Comparison of ENCODE assay signal across 9 cellular contexts in genomic region chr20:856361-856775, GRCh38. TPM values are rescaled to one million over a fixed set of nuclear protein-coding genes. Genes with fewer than 3 reads are reported as not detected.
DNase-seq lines count a peak whose midpoint lies in the region; ATAC-seq and TF ChIP-seq lines count a peak whose summit lies in the region.
"Had no signal": no experiment of that assay in that cellular context is flagged by ENCODE, and none has a peak within 500 bp of the region (broad histone marks: within the 10 kb centered on the region; RNA-seq: fewer than 3 reads in every experiment).

No MANE protein-coding gene starts in this region.

- intact Hi-C loops in testis (cut with DNase I; ENCODE audit: low total_unique reads): no loop called here

- no peaks in the 10 kb centered on the region for H3K4me1 ChIP-seq in testis

- no peak for TF ChIP-seq POLR2A in testis (IDR thresholded peaks at IDR 0.05)

- ATAC-seq in HG03025 (IDR thresholded peaks at IDR 0.05; ENCODE audit: low FRiP score, unreplicated experiment) (no peak), HG02884 (IDR thresholded peaks at IDR 0.05; ENCODE audit: unreplicated experiment) (no peak), HG02870 (IDR thresholded peaks at IDR 0.05; ENCODE audit: unreplicated experiment) (no peak)

- DNase-seq in EH (ENCODE audit: low read depth) (peak; percentile 82), T-helper 2 cell (peak in 3 of 5 experiments; percentile 21 to 67 (median 62)), renal cortical epithelial cell (ENCODE audit: low read depth) (peak; percentile 96), testis (no peak)
- peak; percentile 53 for DNase-seq in central memory CD4-positive, alpha-beta T cell
- DNase-seq: heart right ventricle had no signal

- no peak overlapping the region for H3K27ac ChIP-seq in testis
- H3K27ac ChIP-seq: heart right ventricle had no signal

- 62 to 66% methylated on average over 11 to 12 of the region's 12 CpGs for WGBS in testis, 2 donors

- no peak overlapping the region for H3K4me3 ChIP-seq in testis
- H3K4me3 ChIP-seq: heart right ventricle had no signal

- no peaks in the 10 kb centered on the region for H3K9me3 ChIP-seq in testis
- H3K9me3 ChIP-seq: heart right ventricle had no signal

- H3K27me3 ChIP-seq in testis: no peaks in the 10 kb centered on the region
- H3K27me3 ChIP-seq: heart right ventricle had no signal

- TF ChIP-seq CTCF in testis (IDR thresholded peaks at IDR 0.05): no peak

- no peaks in the 10 kb centered on the region for H3K36me3 ChIP-seq in testis (ENCODE audit: low read depth, missing control alignments)

RNA-seq across cellular contexts. Expression of gene FAM110A, which starts 22.9 kb away (rescaled TPM):
- total RNA-seq in renal cortical epithelial cell (3.2 and 3.6 TPM in 2 replicates), testis (1 to 10 TPM; 5.1 to 7.7 TPM)
- polyA plus RNA-seq in testis (ENCODE audit: insufficient read depth, low read depth, low replicate concordance): 5.5 TPM

RNA-seq across cellular contexts. Expression of gene ANGPT4, which starts 59.8 kb away (rescaled TPM):
- not detected in 2 replicates for total RNA-seq in renal cortical epithelial cell
- total RNA-seq in testis: under 1 TPM; 0.56 to 0.79 TPM
- 1.2 TPM for polyA plus RNA-seq in testis (ENCODE audit: insufficient read depth, low read depth, low replicate concordance)
